In genomic region chr19:40143612-40144011, GRCh38 we compare ENCODE assay signal across 8 cellular contexts. TPM values are rescaled to one million over a fixed set of nuclear protein-coding genes. Genes with fewer than 3 reads are reported as not detected.
DNase-seq lines count a peak whose midpoint lies in the region; ATAC-seq and TF ChIP-seq lines count a peak whose summit lies in the region.
"Had no signal": no experiment of that assay in that cellular context is flagged by ENCODE, and none has a peak within 500 bp of the region (broad histone marks: within the 10 kb centered on the region; RNA-seq: fewer than 3 reads in every experiment).

No MANE protein-coding gene starts in this region.

- no peak overlapping the region for H2AFZ ChIP-seq in MM.1S (ENCODE audit: low read length)

- H3K9me3 ChIP-seq in MM.1S (replicated peaks; ENCODE audit: insufficient read depth, low read length), result no peaks in the 10 kb centered on the region

- peak overlapping the region; percentile 85 for H3K4me2 ChIP-seq in MM.1S (ENCODE audit: low read depth, low read length)

- H3K27me3 ChIP-seq in MM.1S (replicated peaks; ENCODE audit: insufficient read depth, low read length), result no peaks in the 10 kb centered on the region

- POLR2A ChIA-PET in HEK293T (lab: Yijun Ruan, JAX), result no interaction called here

- no peaks in the 10 kb centered on the region for H4K20me1 ChIP-seq in MM.1S (ENCODE audit: insufficient read depth, low read length)

- H3K9ac ChIP-seq in MM.1S (ENCODE audit: low read length), result peak overlapping the region; percentile 71

- peaks cover 60% of the 10 kb centered on the region for H3K4me1 ChIP-seq in MM.1S (ENCODE audit: low read length)

- TF ChIP-seq CTCF in MM.1S (IDR thresholded peaks at IDR 0.05; ENCODE audit: low read length), result no peak

- H3K27ac Mint-ChIP-seq in activated T-cell treated with anti-CD3 and anti-CD28 coated beads, Interleukin-2, amount 50 U/mL, for 72 hours, result peak overlapping the region; percentile 84

- H3K9me3 Mint-ChIP-seq in activated T-cell treated with anti-CD3 and anti-CD28 coated beads, Interleukin-2, amount 50 U/mL, for 72 hours, result no peaks in the 10 kb centered on the region

- no peaks in the 10 kb centered on the region for H3K9me2 ChIP-seq in MM.1S (replicated peaks; ENCODE audit: insufficient read depth, low read length)

- H3K36me3 ChIP-seq in MM.1S (replicated peaks; ENCODE audit: insufficient read depth, low read length), result no peaks in the 10 kb centered on the region

- H3K4me3 ChIP-seq in MM.1S (ENCODE audit: low read length), result peak overlapping the region; percentile 66

- peaks cover 59% of the 10 kb centered on the region for H3F3A ChIP-seq in MM.1S (ENCODE audit: insufficient read depth, low read length)

- peaks cover 45% of the 10 kb centered on the region for H3K79me2 ChIP-seq in MM.1S (ENCODE audit: low read length)

- ATAC-seq in GM21381 (IDR thresholded peaks at IDR 0.05; ENCODE audit: unreplicated experiment) (peak; percentile 62), HG03342 (IDR thresholded peaks at IDR 0.05; ENCODE audit: unreplicated experiment) (no peak)
- peak; percentile 64 to 66 for ATAC-seq in activated T-cell treated with anti-CD3 and anti-CD28 coated beads, Interleukin-2, amount 50 U/mL, for 72 hours (replicated peaks in 1 of 2)
- ATAC-seq: HCT116 had no signal

- DNase-seq in MM.1S (peak; percentile 96), HEK293T (ENCODE audit: extremely low spot score) (no peak), NCI-H1436 (lab: John Stamatoyannopoulos, UW) (no peak)
- DNase-seq in activated T-cell treated with anti-CD3 and anti-CD28 coated beads, Interleukin-2, amount 50 U/mL, for 72 hours, result peak; percentile 40 to 45
- DNase-seq in stimulated activated CD8-positive, alpha-beta memory T cell treated with anti-CD3 and anti-CD28 coated beads, Interleukin-12 subunit alpha, Interleukin-12 subunit beta, amount 100 ng/mL, for 4 hours (ENCODE audit: low read depth), result peak; percentile 15

- peaks cover 47% of the 10 kb centered on the region for H3K4me1 Mint-ChIP-seq in activated T-cell treated with anti-CD3 and anti-CD28 coated beads, Interleukin-2, amount 50 U/mL, for 72 hours (ENCODE audit: low read depth)

- no peaks in the 10 kb centered on the region for H3K27me3 Mint-ChIP-seq in activated T-cell treated with anti-CD3 and anti-CD28 coated beads, Interleukin-2, amount 50 U/mL, for 72 hours (ENCODE audit: low read depth)

- peak overlapping the region; percentile 55 to 58 for H3K4me3 Mint-ChIP-seq in activated T-cell treated with anti-CD3 and anti-CD28 coated beads, Interleukin-2, amount 50 U/mL, for 72 hours

- H3K36me3 Mint-ChIP-seq in activated T-cell treated with anti-CD3 and anti-CD28 coated beads, Interleukin-2, amount 50 U/mL, for 72 hours (ENCODE audit: insufficient read depth in 2 of 2), result no peaks in the 10 kb centered on the region

- CTCF ChIA-PET in HEK293T (lab: Yijun Ruan, JAX), result no interaction called here

- peak overlapping the region; percentile 98 for H3K27ac ChIP-seq in MM.1S (ENCODE audit: low read length)

TF ChIP-seq in HEK293T, 16 proteins besides CTCF, POLR2A, EP300 and RAD21:
- TF ChIP-seq ELF4 (IDR thresholded peaks at IDR 0.05) (no peak), FOXM1 (IDR thresholded peaks at IDR 0.05; ENCODE audit: borderline replicate concordance) (no peak), ARNT (IDR thresholded peaks at IDR 0.05) (no peak), ZNF384 (IDR thresholded peaks at IDR 0.05) (no peak), LEF1 (IDR thresholded peaks at IDR 0.05; ENCODE audit: borderline replicate concordance) (no peak), L3MBTL2 (conservative IDR thresholded peaks at IDR 0.05) (no peak), SUZ12 (IDR thresholded peaks at IDR 0.05) (no peak), SP1 (IDR thresholded peaks at IDR 0.05) (no peak), CTBP1 (IDR thresholded peaks at IDR 0.05; ENCODE audit: borderline replicate concordance) (no peak), TARDBP (IDR thresholded peaks at IDR 0.05) (no peak), FOXK2 (IDR thresholded peaks at IDR 0.05) (no peak), FOXA1 (IDR thresholded peaks at IDR 0.05) (no peak), HDGF (IDR thresholded peaks at IDR 0.05; ENCODE audit: borderline replicate concordance) (no peak), NFRKB (IDR thresholded peaks at IDR 0.05) (no peak), PKNOX1 (IDR thresholded peaks at IDR 0.05) (no peak), BHLHE40 (IDR thresholded peaks at IDR 0.05; ENCODE audit: borderline replicate concordance) (no peak)
TF ChIP-seq in HEK293T: peak in this region for 0.

RNA-seq across cellular contexts. Expression of gene MAP3K10, which starts 47.6 kb away (rescaled TPM):
- 10 to 100 TPM; 12.7 to 22.0 TPM for total RNA-seq in activated T-cell treated with anti-CD3 and anti-CD28 coated beads, Interleukin-2, amount 50 U/mL, for 72 hours

RNA-seq across cellular contexts. Expression of gene ZNF780A, which starts 52.9 kb away (rescaled TPM):
- 10 to 100 TPM; 13.8 to 15.0 TPM for total RNA-seq in activated T-cell treated with anti-CD3 and anti-CD28 coated beads, Interleukin-2, amount 50 U/mL, for 72 hours

Comparison
In these comparisons a context has a peak if more than half of its experiments do, and no peak if none do; other contexts are left out.
1. DNase-seq: peak in MM.1S (single experiment), activated T-cell treated with anti-CD3 and anti-CD28 coated beads, Interleukin-2, amount 50 U/mL, for 72 hours (2 of 2) and stimulated activated CD8-positive, alpha-beta memory T cell treated with anti-CD3 and anti-CD28 coated beads, Interleukin-12 subunit alpha, Interleukin-12 subunit beta, amount 100 ng/mL, for 4 hours (single experiment); none in HEK293T (single experiment) and NCI-H1436 (single experiment).